19 cellular contexts compared by ENCODE assay signal in the genomic region with DNA sequence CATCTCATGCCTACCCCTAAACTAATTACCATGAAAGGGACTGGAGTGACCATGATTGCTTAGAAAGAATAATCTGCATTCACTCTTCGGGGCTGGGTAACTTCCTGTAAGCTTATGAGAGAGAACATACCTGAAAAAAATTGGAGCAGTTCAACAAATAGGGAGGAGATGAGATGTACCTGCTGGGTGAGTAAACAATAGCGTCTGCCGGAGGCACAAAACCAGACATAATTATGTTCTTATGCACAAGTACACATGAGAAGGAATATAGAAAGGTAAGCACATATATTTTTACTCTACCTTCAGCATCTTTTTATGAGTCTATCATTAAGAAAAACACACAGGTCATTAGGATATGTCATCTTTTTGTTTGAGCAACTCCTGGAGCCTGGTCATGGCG.
"Had no signal": no experiment of that assay in that cellular context is flagged by ENCODE, and none has a peak within 500 bp of the region (broad histone marks: within the 10 kb centered on the region; RNA-seq: fewer than 3 reads in every experiment).

No MANE protein-coding gene starts in this region.

- H3K36me3 ChIP-seq: neutrophil, thyroid gland had no signal

- H2AFZ ChIP-seq: parathyroid adenoma had no signal

- H3K4me1 ChIP-seq: body of pancreas, parathyroid adenoma, thyroid gland had no signal

- H3K9ac ChIP-seq: parathyroid adenoma had no signal

- H3K27me3 ChIP-seq: body of pancreas, neutrophil, thyroid gland had no signal

- H3K27ac ChIP-seq: body of pancreas, coronary artery, neutrophil, parathyroid adenoma, thyroid gland had no signal

- H3K4me1 Mint-ChIP-seq: activated CD4-positive, alpha-beta T cell treated with anti-CD3 and anti-CD28 coated beads, Interleukin-2, amount 10 ng/mL, durations not matched to agents 24 days and 14 days; activated naive CD8-positive, alpha-beta T cell treated with anti-CD3 and anti-CD28 coated beads for 36 hours; natural killer cell; stimulated activated naive B cell treated with anti-CD40 and anti-IgM and Interleukin-4, amounts not matched to agents 10 μg/mL and 1 μg/mL and 100 μg/mL, for 72 hours had no signal

- ATAC-seq: body of pancreas; natural killer cell; stimulated activated naive B cell treated with anti-CD40 and anti-IgM and Interleukin-4, amounts not matched to agents 10 μg/mL and 1 μg/mL and 100 μg/mL, for 72 hours had no signal

- H3K4me3 ChIP-seq: body of pancreas, coronary artery, thyroid gland had no signal

- H3K4me3 Mint-ChIP-seq: activated CD4-positive, alpha-beta T cell treated with anti-CD3 and anti-CD28 coated beads, Interleukin-2, amount 10 ng/mL, durations not matched to agents 24 days and 14 days; activated naive CD8-positive, alpha-beta T cell treated with anti-CD3 and anti-CD28 coated beads for 36 hours; natural killer cell; stimulated activated naive B cell treated with anti-CD40 and anti-IgM and Interleukin-4, amounts not matched to agents 10 μg/mL and 1 μg/mL and 100 μg/mL, for 72 hours had no signal

- H3K9me3 ChIP-seq: body of pancreas, neutrophil, thyroid gland had no signal

- DNase-seq: activated CD4-positive, alpha-beta T cell treated with anti-CD3 and anti-CD28 coated beads, Interleukin-2, amount 10 ng/mL, durations not matched to agents 24 days and 14 days; activated CD4-positive, CD25-positive, alpha-beta regulatory T cell; activated CD8-positive, alpha-beta memory T cell treated with anti-CD3 and anti-CD28 coated beads, Interleukin-2, amount 50 U/mL, for 48 hours; activated gamma-delta T cell treated with Interleukin-2 at 50 U/mL for 16 hours; activated naive CD8-positive, alpha-beta T cell treated with anti-CD3 and anti-CD28 coated beads for 36 hours; body of pancreas; central memory CD4-positive, alpha-beta T cell; foreskin fibroblast; hippocampal formation; mesenchymal stem cell; natural killer cell; retina; stimulated activated CD4-positive, alpha-beta T cell treated with anti-CD3 and anti-CD28 coated beads, Interleukin-12 subunit alpha, Interleukin-12 subunit beta, amount 100 ng/mL, for 4 hours; stimulated activated CD4-positive, alpha-beta T cell treated with anti-CD3 and anti-CD28 coated beads, Interleukin-2, amount 100 ng/mL, for 24 hours; stimulated activated naive B cell treated with anti-CD40 and anti-IgM and Interleukin-4, amounts not matched to agents 10 μg/mL and 1 μg/mL and 100 μg/mL, for 72 hours; thyroid gland had no signal

- H3K79me2 ChIP-seq: parathyroid adenoma had no signal

- H3K9me3 Mint-ChIP-seq: activated CD4-positive, alpha-beta T cell treated with anti-CD3 and anti-CD28 coated beads, Interleukin-2, amount 10 ng/mL, durations not matched to agents 24 days and 14 days; natural killer cell; stimulated activated naive B cell treated with anti-CD40 and anti-IgM and Interleukin-4, amounts not matched to agents 10 μg/mL and 1 μg/mL and 100 μg/mL, for 72 hours had no signal

- H3K27ac Mint-ChIP-seq: activated CD4-positive, alpha-beta T cell treated with anti-CD3 and anti-CD28 coated beads, Interleukin-2, amount 10 ng/mL, durations not matched to agents 24 days and 14 days; activated naive CD8-positive, alpha-beta T cell treated with anti-CD3 and anti-CD28 coated beads for 36 hours; natural killer cell; stimulated activated naive B cell treated with anti-CD40 and anti-IgM and Interleukin-4, amounts not matched to agents 10 μg/mL and 1 μg/mL and 100 μg/mL, for 72 hours had no signal

- H3K27me3 Mint-ChIP-seq: activated CD4-positive, alpha-beta T cell treated with anti-CD3 and anti-CD28 coated beads, Interleukin-2, amount 10 ng/mL, durations not matched to agents 24 days and 14 days; activated naive CD8-positive, alpha-beta T cell treated with anti-CD3 and anti-CD28 coated beads for 36 hours; stimulated activated naive B cell treated with anti-CD40 and anti-IgM and Interleukin-4, amounts not matched to agents 10 μg/mL and 1 μg/mL and 100 μg/mL, for 72 hours had no signal

- H3K36me3 Mint-ChIP-seq: activated naive CD8-positive, alpha-beta T cell treated with anti-CD3 and anti-CD28 coated beads for 36 hours; natural killer cell; stimulated activated naive B cell treated with anti-CD40 and anti-IgM and Interleukin-4, amounts not matched to agents 10 μg/mL and 1 μg/mL and 100 μg/mL, for 72 hours had no signal
